Comparison of ENCODE assay signal across 25 cellular contexts in the genomic region with DNA sequence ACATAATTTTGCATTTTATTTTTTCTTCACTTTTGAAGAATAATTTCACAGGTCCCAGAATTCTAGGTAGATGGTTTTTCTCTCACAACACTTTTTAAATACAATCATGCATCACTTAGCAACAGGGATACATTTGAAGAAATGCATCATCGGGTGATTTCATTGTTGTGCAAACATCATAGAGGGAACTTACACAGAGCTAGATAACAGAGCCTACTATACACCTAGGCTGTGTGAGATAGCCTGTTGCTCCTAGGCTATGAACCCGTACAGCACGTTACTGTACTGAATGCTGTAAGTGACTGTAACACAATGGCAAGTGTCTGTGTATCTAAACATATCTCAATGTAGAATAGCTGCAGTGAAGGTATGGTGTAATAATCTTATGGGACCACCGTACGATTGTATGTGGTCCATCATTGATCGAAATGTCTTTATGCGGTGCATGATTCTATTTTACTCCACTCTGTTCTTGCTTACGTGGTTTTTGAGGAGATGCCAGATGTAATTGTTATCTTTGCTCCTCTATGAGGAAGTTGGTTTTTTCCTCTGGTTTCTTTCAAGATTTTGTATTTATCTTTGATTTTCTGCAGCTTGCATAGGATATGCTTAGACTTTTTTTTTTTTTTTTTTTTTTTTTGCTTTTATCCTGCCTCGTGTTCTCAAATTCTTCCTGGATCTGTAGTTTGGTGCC. TPM values are rescaled to one million over a fixed set of nuclear protein-coding genes. Genes with fewer than 3 reads are reported as not detected.
DNase-seq lines count a peak whose midpoint lies in the region; ATAC-seq, FAIRE-seq and TF ChIP-seq lines count a peak whose summit lies in the region.
"Had no signal": no experiment of that assay in that cellular context is flagged by ENCODE, and none has a peak within 500 bp of the region (broad histone marks: within the 10 kb centered on the region; RNA-seq: fewer than 3 reads in every experiment).

No MANE protein-coding gene starts in this region.

- CTCF ChIA-PET in A549 (lab: Yijun Ruan, JAX) (interaction anchor here (0.6 to 3.2 kb wide), 13 partner anchors 12 to 59 kb away, joined by 3 to 12 read pairs (median 4); a partner anchor contains a TSS), K562 (lab: Yijun Ruan, JAX; ENCODE audit: low intra/inter-chr PET ratio) (no interaction called here)

- POLR2A ChIA-PET in A549 (lab: Yijun Ruan, JAX), result no interaction called here
- POLR2A ChIA-PET in K562 (lab: Yijun Ruan, JAX), result interaction anchor here (0.7 to 1.4 kb wide), 3 partner anchors 13 to 40 kb away, joined by 3 read pairs; no protein-coding TSS in a partner anchor

- H3K27me3 ChIP-seq in K562 (ENCODE audit: control insufficient read depth in 2 of 2, insufficient read depth in 2 of 2, low read length in 2 of 2) (peaks cover 2 to 3% of the 10 kb centered on the region in 2 experiments; a peak in 2 of 5 replicates), left lung (peaks cover 0 to 24% of the 10 kb centered on the region in 2 donors)

- TF ChIP-seq CTCF in A549 (IDR thresholded peaks at IDR 0.05), result no peak
- no peak for TF ChIP-seq CTCF in K562 (IDR thresholded peaks at IDR 0.05 in 2 of 3, conservative IDR thresholded peaks at IDR 0.05 in 1 of 3; ENCODE audit: insufficient read depth in 2 of 3, low read depth in 1 of 3, low read length in 3 of 3)
- TF ChIP-seq CTCF in left lung (IDR thresholded peaks at IDR 0.05), result no peak
- no peak for TF ChIP-seq CTCF in type B pancreatic cell (conservative IDR thresholded peaks at IDR 0.05)

- H3K4me1 ChIP-seq in A549 (peaks cover 8% of the 10 kb centered on the region), K562 (replicated peaks in 1 of 2; ENCODE audit: control insufficient read depth in 2 of 2, insufficient read depth in 2 of 2, low read length in 2 of 2) (no peaks in the 10 kb centered on the region), left lung (no peaks in the 10 kb centered on the region)

- H3K4me3 ChIP-seq in A549 (no peak overlapping the region), K562 (no peak overlapping the region), left lung (no peak overlapping the region)
- H3K4me3 ChIP-seq: esophagus squamous epithelium had no signal

- no peaks in the 10 kb centered on the region for H3K9me1 ChIP-seq in K562 (ENCODE audit: control insufficient read depth, insufficient read depth, low read length)

- H3K4me3 Mint-ChIP-seq in type B pancreatic cell, result no peak overlapping the region
- H3K4me3 Mint-ChIP-seq: activated CD4-positive, alpha-beta T cell treated with anti-CD3 and anti-CD28 coated beads for 36 hours; activated T-cell treated with anti-CD3 and anti-CD28 coated beads, Interleukin-2, amount 50 U/mL, for 72 hours; immature natural killer cell had no signal

- no peaks in the 10 kb centered on the region for H3K79me2 ChIP-seq in K562 (ENCODE audit: control insufficient read depth, insufficient read depth, low read length)

- H3K36me3 Mint-ChIP-seq in type B pancreatic cell, result no peaks in the 10 kb centered on the region
- H3K36me3 Mint-ChIP-seq: immature natural killer cell had no signal

- H3K9ac ChIP-seq in K562 (ENCODE audit: insufficient read depth in 1 of 2, low read depth in 2 of 2, low read length in 2 of 2), result no peak overlapping the region

- ATAC-seq in A549 (peak; percentile 98 to 99), K562 (no peak), left lung (peak; percentile 68), HG02588 (IDR thresholded peaks at IDR 0.05; ENCODE audit: unreplicated experiment) (no peak)
- ATAC-seq: activated CD4-positive, alpha-beta T cell treated with anti-CD3 and anti-CD28 coated beads for 36 hours; activated T-cell treated with anti-CD3 and anti-CD28 coated beads, Interleukin-2, amount 50 U/mL, for 72 hours; HCT116; Right ventricle myocardium inferior had no signal

- FAIRE-seq in A549 (lab: Jason Lieb, UNC) (peak; percentile 70), K562 (lab: Jason Lieb, UNC) (no peak)
- FAIRE-seq: D721Med had no signal

- peak overlapping the region; percentile 28; the same call in 2 of the 3 replicates for H3K4me2 ChIP-seq in A549
- no peak overlapping the region for H3K4me2 ChIP-seq in K562 (ENCODE audit: insufficient read depth, low read length)

- no peaks in the 10 kb centered on the region for H3K36me3 ChIP-seq in K562 (ENCODE audit: control insufficient read depth, insufficient read depth, low read length)
- H3K36me3 ChIP-seq in left lung, result no peaks in the 10 kb centered on the region
- H3K36me3 ChIP-seq: esophagus squamous epithelium, neutrophil had no signal

- peaks cover 8% of the 10 kb centered on the region for H3K27me3 Mint-ChIP-seq in type B pancreatic cell

- H3K9me3 ChIP-seq in A549 (peaks cover 37% of the 10 kb centered on the region), K562 (replicated peaks; ENCODE audit: control insufficient read depth, insufficient read depth, low read depth, low read length) (no peaks in the 10 kb centered on the region; the same call in 1 of the 2 replicates), left lung (peaks cover 0 to 5% of the 10 kb centered on the region in 2 donors)
- H3K9me3 ChIP-seq: esophagus squamous epithelium had no signal

- no peak for TF ChIP-seq RAD21 in A549 (conservative IDR thresholded peaks at IDR 0.05 in 1 of 2, IDR thresholded peaks at IDR 0.05 in 1 of 2)
- no peak for TF ChIP-seq RAD21 in K562 (CRISPR knock-in tag; conservative IDR thresholded peaks at IDR 0.05 in 1 of 2, IDR thresholded peaks at IDR 0.05 in 1 of 2)

- DNase-seq in A549 (ENCODE audit: low read depth in 1 of 2, low spot score in 1 of 2), result peak in 1 of 2 experiments; percentile 59
- DNase-seq in M059J (ENCODE audit: low read depth), result peak; percentile 30
- no peak for DNase-seq in K562 (ENCODE audit: extremely low read depth in 1 of 4, low spot score in 3 of 4)
- DNase-seq in left lung, result no peak
- no peak for DNase-seq in type B pancreatic cell (ENCODE audit: extremely low spot score, unreplicated experiment)
- DNase-seq in activated CD8-positive, alpha-beta memory T cell treated with anti-CD3 and anti-CD28 coated beads for 24 hours, result no peak
- no peak for DNase-seq in stimulated activated CD4-positive, alpha-beta T cell treated with anti-CD3 and anti-CD28 coated beads, Interleukin-2, amount 100 ng/mL, for 48 hours
- DNase-seq: activated CD4-positive, alpha-beta T cell treated with anti-CD3 and anti-CD28 coated beads for 36 hours; activated naive CD4-positive, alpha-beta T cell treated with anti-CD3 and anti-CD28 coated beads, Interleukin-2, amount 50 U/mL, for 16 hours; activated T-cell treated with anti-CD3 and anti-CD28 coated beads, Interleukin-2, amount 50 U/mL, for 72 hours; aorta; effector CD4-positive, alpha-beta T cell; esophagus squamous epithelium; immature natural killer cell; NCI-H2029 treated with DMSO at 0.1 percent for 48 hours; NCI-H510A; NK-92 treated with Interleukin-12 subunit alpha and Interleukin-12 subunit beta, amount 100 ng/mL, for 24 hours; retina had no signal

- 43% methylated on average over 9 of the region's 9 CpGs for WGBS in A549 (ENCODE audit: missing lambda C conversion rate)
- 1% methylated on average over 8 of the region's 9 CpGs for WGBS in K562 (ENCODE audit: insufficient coverage, low coverage, missing lambda C conversion rate)

- no peaks in the 10 kb centered on the region for H3K4me1 Mint-ChIP-seq in type B pancreatic cell (ENCODE audit: unreplicated experiment)
- H3K4me1 Mint-ChIP-seq: activated CD4-positive, alpha-beta T cell treated with anti-CD3 and anti-CD28 coated beads for 36 hours; immature natural killer cell had no signal

- in situ Hi-C loops in K562 (cut with MboI), result no loop called here

- intact Hi-C loops in K562 (cut with micrococcal nuclease) (no loop called here), left lung (cut with DNase I) (no loop called here)

- H2AFZ ChIP-seq in K562 (ENCODE audit: low read depth, low read length), result no peak overlapping the region

- H3K9me3 Mint-ChIP-seq in type B pancreatic cell, result no peaks in the 10 kb centered on the region
- H3K9me3 Mint-ChIP-seq: activated T-cell treated with anti-CD3 and anti-CD28 coated beads, Interleukin-2, amount 50 U/mL, for 72 hours had no signal

- TF ChIP-seq POLR2A in A549 (IDR thresholded peaks at IDR 0.05; ENCODE audit: low read length) (no peak), K562 (conservative IDR thresholded peaks at IDR 0.05) (no peak)

- H4K20me1 ChIP-seq in K562 (replicated peaks; ENCODE audit: control insufficient read depth, insufficient read depth, low read length), result no peaks in the 10 kb centered on the region; the same call in 1 of the 2 replicates

- H3K27ac Mint-ChIP-seq in type B pancreatic cell, result no peak overlapping the region
- H3K27ac Mint-ChIP-seq: activated CD4-positive, alpha-beta T cell treated with anti-CD3 and anti-CD28 coated beads for 36 hours; activated T-cell treated with anti-CD3 and anti-CD28 coated beads, Interleukin-2, amount 50 U/mL, for 72 hours; immature natural killer cell had no signal

- BruUV-seq in K562 (replicated peaks; lab: Mats Ljungman, UMichigan), result no TSS peak

- H3K27ac ChIP-seq in A549 (no peak overlapping the region), K562 (ENCODE audit: extremely low read depth, low read depth, low read length) (no peak overlapping the region), left lung (no peak overlapping the region)
- H3K27ac ChIP-seq: C4-2B, esophagus squamous epithelium, neutrophil had no signal

- TF ChIP-seq EP300 in A549 (IDR thresholded peaks at IDR 0.05), result no peak
- no peak for TF ChIP-seq EP300 in K562 (IDR thresholded peaks at IDR 0.05; ENCODE audit: low read length)

RNA-seq across cellular contexts. Expression of a gene that starts 35.5 kb away (rescaled TPM):
- polyA plus RNA-seq in A549 (2011; rRNA removed), result 10.3 and 11.9 TPM in 2 replicates
- polyA plus RNA-seq in A549 (2012; cell fraction: cytosol; rRNA removed), result 14.4 and 16.7 TPM in 2 replicates
- 17.9 and 18.6 TPM in 2 replicates for polyA plus RNA-seq in A549 (2012; cell fraction: nucleus; rRNA removed)
- 22.7 to 27.5 TPM (median 25.1 TPM) in 3 replicates for polyA plus RNA-seq in A549 (2017; fragmentation: RNase III; extraction: RNeasy Plus Mini Kit Qiagen cat#74134 plus additional on column Dnase treatment)
- polyA minus RNA-seq in A549 (2011; rRNA and poly(A)+ RNA removed), result 11.4 and 13.0 TPM in 2 replicates
- 0.99 and 5.2 TPM in 2 replicates for total RNA-seq in M059J (2014; rRNA removed; shearing (Covaris generic))
- total RNA-seq in K562 (2011; cell fraction: chromatin; rRNA removed; ENCODE audit: low replicate concordance), result 0.62 and 2.3 TPM in 2 replicates
- 0.79 and 2.2 TPM in 2 replicates for total RNA-seq in K562 (2011; cell fraction: nucleolus; rRNA removed)
- total RNA-seq in K562 (2011; cell fraction: nucleoplasm; rRNA removed), result 0.44 and 1.2 TPM in 2 replicates
- total RNA-seq in K562 (2014; rRNA removed), result 0.32 TPM in 1 of 2 replicates, not detected in the other
- total RNA-seq in K562 (2014; rRNA removed; fragmentation: Illumina TruSeq; extraction: Trizol), result 0.10 and 0.18 TPM in 2 replicates
- total RNA-seq in K562 (2015; rRNA removed; fragmentation: Illumina TruSeq; extraction: Trizol), result 0.14 and 0.23 TPM in 2 replicates
- 0.40 and 0.47 TPM in 2 replicates for total RNA-seq in K562 (2021)
- polyA plus RNA-seq in K562 (2011; rRNA removed), result 0.22 and 1.1 TPM in 2 replicates
- polyA plus RNA-seq in K562 (2011; cell fraction: cytosol; rRNA removed), result 1.3 and 3.2 TPM in 2 replicates
- polyA plus RNA-seq in K562 (2011; cell fraction: nucleus; rRNA removed), result 1.1 and 1.2 TPM in 2 replicates
- 0.73 and 2.3 TPM in 2 replicates for polyA plus RNA-seq in K562 (2012)
- 2.1 and 2.6 TPM in 2 replicates for polyA plus RNA-seq in K562 (2014; fragmentation: Illumina TruSeq; extraction: Trizol)
- under 1 TPM; 0.59 to 0.81 TPM for polyA plus RNA-seq in K562 (2014; fragmentation: Nextera tagmentation; extraction: Ambion mirVana)
- 0.09 and 0.49 TPM in 2 replicates for polyA plus RNA-seq in K562 (2014; rRNA removed)
- polyA minus RNA-seq in K562 (2011; rRNA and poly(A)+ RNA removed), result 0.32 and 0.60 TPM in 2 replicates
- 0.64 and 2.3 TPM in 2 replicates for polyA minus RNA-seq in K562 (2011; cell fraction: cytosol; rRNA and poly(A)+ RNA removed)
- polyA minus RNA-seq in K562 (2011; cell fraction: nucleus; rRNA and poly(A)+ RNA removed), result 1.1 and 3.0 TPM in 2 replicates
- total RNA-seq in left lung, result 10 to 100 TPM in 1 of 2 donors, 1 to 10 TPM in 1; 4.4 to 10.7 TPM
- 1.6 and 1.8 TPM in 2 replicates for total RNA-seq in type B pancreatic cell (ENCODE audit: low replicate concordance)
- total RNA-seq: cerebellum, Right ventricle myocardium inferior had no signal
- polyA plus RNA-seq: immature natural killer cell had no signal

RNA-seq across cellular contexts. Expression of a gene that starts 37.3 kb away (rescaled TPM):
- 4.4 and 4.6 TPM in 2 replicates for polyA plus RNA-seq in A549 (2011; rRNA removed)
- polyA plus RNA-seq in A549 (2012; cell fraction: cytosol; rRNA removed), result 14.2 and 19.6 TPM in 2 replicates
- polyA plus RNA-seq in A549 (2012; cell fraction: nucleus; rRNA removed), result 66.1 and 69.4 TPM in 2 replicates
- polyA plus RNA-seq in A549 (2017; fragmentation: RNase III; extraction: RNeasy Plus Mini Kit Qiagen cat#74134 plus additional on column Dnase treatment), result 18.1 to 34.3 TPM (median 31.6 TPM) in 3 replicates
- polyA minus RNA-seq in A549 (2011; rRNA and poly(A)+ RNA removed), result 10.9 TPM in 2 replicates
- total RNA-seq in M059J (2014; rRNA removed; shearing (Covaris generic)), result 41.9 and 81.3 TPM in 2 replicates
- 3.2 and 16.9 TPM in 2 replicates for total RNA-seq in K562 (2011; cell fraction: chromatin; rRNA removed; ENCODE audit: low replicate concordance)
- 5.7 and 9.0 TPM in 2 replicates for total RNA-seq in K562 (2011; cell fraction: nucleolus; rRNA removed)
- total RNA-seq in K562 (2011; cell fraction: nucleoplasm; rRNA removed), result 3.7 and 4.2 TPM in 2 replicates
- 0.86 and 0.91 TPM in 2 replicates for total RNA-seq in K562 (2014; rRNA removed)
- total RNA-seq in K562 (2014; rRNA removed; fragmentation: Illumina TruSeq; extraction: Trizol), result 0.15 TPM in 1 of 2 replicates, not detected in the other
- total RNA-seq in K562 (2015; rRNA removed; fragmentation: Illumina TruSeq; extraction: Trizol), result 0.08 and 0.18 TPM in 2 replicates
- total RNA-seq in K562 (2021), result 2.8 and 3.4 TPM in 2 replicates
- 0.11 and 0.20 TPM in 2 replicates for polyA plus RNA-seq in K562 (2011; rRNA removed)
- polyA plus RNA-seq in K562 (2011; cell fraction: cytosol; rRNA removed), result 0.16 and 0.27 TPM in 2 replicates
- polyA plus RNA-seq in K562 (2011; cell fraction: nucleus; rRNA removed), result 2.0 and 4.9 TPM in 2 replicates
- polyA plus RNA-seq in K562 (2012), result 1.1 and 1.7 TPM in 2 replicates
- 0.64 and 0.91 TPM in 2 replicates for polyA plus RNA-seq in K562 (2014; fragmentation: Illumina TruSeq; extraction: Trizol)
- polyA plus RNA-seq in K562 (2014; fragmentation: Nextera tagmentation; extraction: Ambion mirVana), result under 1 TPM; 0.04 to 0.06 TPM
- polyA plus RNA-seq in K562 (2014; rRNA removed), result 0.86 and 0.95 TPM in 2 replicates
- 0.25 and 1.1 TPM in 2 replicates for polyA minus RNA-seq in K562 (2011; rRNA and poly(A)+ RNA removed)
- polyA minus RNA-seq in K562 (2011; cell fraction: cytosol; rRNA and poly(A)+ RNA removed), result 2.0 and 3.3 TPM in 2 replicates
- 2.3 and 3.1 TPM in 2 replicates for polyA minus RNA-seq in K562 (2011; cell fraction: nucleus; rRNA and poly(A)+ RNA removed)
- total RNA-seq in left lung, result 1,000 to 10,000 TPM in 1 of 2 donors, 100 to 1,000 TPM in 1; 867 to 4,830 TPM
- total RNA-seq in type B pancreatic cell (ENCODE audit: low replicate concordance), result 31.0 and 201 TPM in 2 replicates
- polyA plus RNA-seq: immature natural killer cell had no signal

Comparison
In these comparisons a context has a peak if more than half of its experiments do, and no peak if none do; other contexts are left out.
1. ATAC-seq: peak in A549 (2 of 2) and left lung (single experiment); none in K562 (single experiment) and HG02588 (single experiment).